24 cellular contexts compared by ENCODE assay signal in genomic region chr5:164324239-164324638, GRCh38.
"Had no signal": no experiment of that assay in that cellular context is flagged by ENCODE, and none has a peak within 500 bp of the region (broad histone marks: within the 10 kb centered on the region; RNA-seq: fewer than 3 reads in every experiment).

No MANE protein-coding gene starts in this region.

- H3K4me3 ChIP-seq: colonic mucosa, coronary artery, dorsolateral prefrontal cortex, esophagus muscularis mucosa, esophagus squamous epithelium, gastrocnemius medialis, gastroesophageal sphincter, heart left ventricle, heart right ventricle had no signal

- H3K36me3 ChIP-seq: colonic mucosa, esophagus muscularis mucosa, esophagus squamous epithelium, gastrocnemius medialis, gastroesophageal sphincter, heart left ventricle, heart right ventricle had no signal

- DNase-seq: colonic mucosa; cortex of kidney; dermis blood vessel endothelial cell; dorsolateral prefrontal cortex; effector CD4-positive, alpha-beta T cell; effector CD8-positive, alpha-beta T cell; effector memory CD4-positive, alpha-beta T cell; effector memory CD8-positive, alpha-beta T cell; endodermal cell; erythroblast; esophagus squamous epithelium; foreskin fibroblast; foreskin keratinocyte; foreskin melanocyte; gastrocnemius medialis; glutamatergic neuron; head of caudate nucleus; heart left ventricle; heart right ventricle had no signal

- H3K4me1 ChIP-seq: colonic mucosa, esophagus muscularis mucosa, esophagus squamous epithelium, foreskin keratinocyte, gastrocnemius medialis, gastroesophageal sphincter, heart left ventricle, heart right ventricle had no signal

- H3K27me3 ChIP-seq: colonic mucosa, dorsolateral prefrontal cortex, esophagus muscularis mucosa, esophagus squamous epithelium, foreskin keratinocyte, gastrocnemius medialis, gastroesophageal sphincter, heart left ventricle, heart right ventricle had no signal

- H3K9me3 ChIP-seq: colonic mucosa, gastrocnemius medialis had no signal

- ATAC-seq: effector memory CD8-positive, alpha-beta T cell; esophagus mucosa; foreskin keratinocyte; gastrocnemius medialis; gastroesophageal sphincter; heart left ventricle; heart right ventricle had no signal

- H3K27ac ChIP-seq: colonic mucosa, coronary artery, dorsolateral prefrontal cortex, epithelial cell of prostate, esophagus muscularis mucosa, esophagus squamous epithelium, foreskin keratinocyte, gastrocnemius medialis, gastroesophageal sphincter, heart left ventricle, heart right ventricle had no signal
